19 cellular contexts compared by ENCODE assay signal in the genomic region with DNA sequence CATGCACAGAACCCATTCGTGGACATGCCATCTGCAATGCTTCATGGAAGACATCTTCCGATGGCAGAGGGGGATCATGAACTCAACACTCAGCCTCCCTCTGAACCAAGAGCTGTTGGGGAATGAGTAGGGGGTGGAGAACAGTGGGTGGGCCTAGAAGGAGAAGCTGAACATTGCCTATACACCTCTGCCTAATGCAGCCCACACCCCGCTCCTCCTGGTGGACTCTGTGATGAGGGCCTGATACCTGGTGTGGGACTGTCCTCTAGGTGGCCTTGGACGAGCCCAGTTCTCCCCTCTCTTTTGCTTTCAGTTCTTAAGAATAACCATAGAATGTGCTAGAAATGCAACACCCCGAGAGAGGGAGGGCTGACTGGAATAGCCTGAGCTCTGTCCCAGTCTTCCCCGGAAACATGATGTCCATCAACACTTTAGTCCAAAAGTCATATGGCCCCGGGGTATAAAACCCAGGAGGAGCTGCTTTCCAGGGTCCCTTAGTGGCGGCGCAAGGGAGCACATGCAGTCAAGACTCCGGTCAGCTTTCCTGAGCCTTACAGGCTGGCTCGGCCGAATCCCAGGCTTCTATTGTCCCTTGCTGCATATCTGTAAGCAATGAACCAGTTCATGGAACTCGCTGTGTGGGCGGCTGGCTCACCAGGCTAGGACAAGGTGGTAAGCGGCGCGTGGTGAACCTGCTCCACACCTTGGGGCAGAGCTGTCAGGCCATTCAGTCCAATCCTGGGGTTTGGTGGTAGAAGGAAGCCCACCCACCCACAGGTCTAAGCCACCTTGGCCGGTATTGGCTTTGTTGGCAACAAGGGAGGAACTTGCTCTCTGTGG.
DNase-seq lines count a peak whose midpoint lies in the region; ATAC-seq and TF ChIP-seq lines count a peak whose summit lies in the region.
"Had no signal": no experiment of that assay in that cellular context is flagged by ENCODE, and none has a peak within 500 bp of the region (broad histone marks: within the 10 kb centered on the region; RNA-seq: fewer than 3 reads in every experiment).

No MANE protein-coding gene starts in this region.

- H3K4me3 Mint-ChIP-seq in endodermal cell, result no peak overlapping the region
- H3K4me3 Mint-ChIP-seq: B cell; CD4-positive, alpha-beta T cell; CD8-positive, alpha-beta T cell had no signal

- POLR2A ChIA-PET in HEK293 (lab: Yijun Ruan, JAX), result no interaction called here

- H3K4me2 ChIP-seq in osteoblast (ENCODE audit: insufficient read depth, low read length), result no peak overlapping the region
- H3K4me2 ChIP-seq: A549; BLaER1 treated with 17β-estradiol and CSF1 and Interleukin-3, amounts not matched to agents 10 nM and 100 nM had no signal

- no peaks in the 10 kb centered on the region for H3K4me1 Mint-ChIP-seq in endodermal cell
- H3K4me1 Mint-ChIP-seq: B cell had no signal

- H3K4me3 ChIP-seq in heart right ventricle, result no peak overlapping the region
- H3K4me3 ChIP-seq in HEK293 (ENCODE audit: low read depth, low read length), result no peak overlapping the region
- H3K4me3 ChIP-seq in endodermal cell (ENCODE audit: low read length), result no peak overlapping the region
- H3K4me3 ChIP-seq in osteoblast (ENCODE audit: insufficient read depth, low read length), result no peak overlapping the region
- H3K4me3 ChIP-seq: A549; BLaER1 treated with 17β-estradiol and CSF1 and Interleukin-3, amounts not matched to agents 10 nM and 100 nM had no signal

- no peak for TF ChIP-seq CTCF in heart right ventricle (IDR thresholded peaks at IDR 0.05)
- no peak for TF ChIP-seq CTCF in HEK293 (tag by site-specific recombination; IDR thresholded peaks at IDR 0.05)
- peak; percentile 17 for TF ChIP-seq CTCF in endodermal cell (conservative IDR thresholded peaks at IDR 0.05)
- TF ChIP-seq CTCF in osteoblast (IDR thresholded peaks at IDR 0.05; ENCODE audit: extremely low read depth, low read depth, low read length), result no peak

- 93 to 95% methylated on average over 18 of the region's 18 CpGs for WGBS in heart right ventricle, 2 donors
- 94% methylated on average over 7 to 18 of the region's 18 CpGs for WGBS in endodermal cell (ENCODE audit: insufficient coverage in 1 of 2, insufficient read length in 1 of 2), 2 experiments

- H3K9ac ChIP-seq in endodermal cell (ENCODE audit: extremely low read depth, low read length, poor library complexity, severe bottlenecking), result no peak overlapping the region
- H3K9ac ChIP-seq: BLaER1 treated with 17β-estradiol and CSF1 and Interleukin-3, amounts not matched to agents 10 nM and 100 nM had no signal

- no peaks in the 10 kb centered on the region for H3K9me3 Mint-ChIP-seq in endodermal cell
- H3K9me3 Mint-ChIP-seq: CD4-positive, alpha-beta T cell; CD8-positive, alpha-beta T cell had no signal

- H3K36me3 Mint-ChIP-seq in endodermal cell (ENCODE audit: low read depth), result no peaks in the 10 kb centered on the region
- H3K36me3 Mint-ChIP-seq: CD8-positive, alpha-beta T cell had no signal

- no peak overlapping the region for H2AFZ ChIP-seq in osteoblast (ENCODE audit: low read length)

- H3K27ac Mint-ChIP-seq in endodermal cell, result no peak overlapping the region
- H3K27ac Mint-ChIP-seq: B cell; CD4-positive, alpha-beta T cell; CD8-positive, alpha-beta T cell had no signal

- peaks cover 0 to 13% (median 0%) of the 10 kb centered on the region in 9 donors for H3K4me1 ChIP-seq in heart right ventricle
- H3K4me1 ChIP-seq in HEK293 (ENCODE audit: control insufficient read depth, insufficient read depth, low read length), result no peaks in the 10 kb centered on the region
- no peaks in the 10 kb centered on the region for H3K4me1 ChIP-seq in endodermal cell (ENCODE audit: control insufficient read depth, insufficient read depth, low read length)
- H3K4me1 ChIP-seq in osteoblast (ENCODE audit: insufficient read depth, low read length), result no peaks in the 10 kb centered on the region
- H3K4me1 ChIP-seq: A549 had no signal

- DNase-seq in Right ventricle myocardium superior (peak; percentile 17), heart right ventricle (no peak), endodermal cell (no peak), osteoblast (ENCODE audit: insufficient read length, low spot score, missing footprints) (peak; percentile 60), NCI-H748 treated with DMSO at 0.1 percent for 48 hours (lab: John Stamatoyannopoulos, UW) (no peak), occipital lobe (lab: John Stamatoyannopoulos, UW) (no peak)
- DNase-seq: AML-193; Caco-2; Calu3; CD4-positive, alpha-beta T cell; CD8-positive, alpha-beta T cell; DMS79 treated with DMSO at 0.1 percent for 48 hours; GF-D8 had no signal

- no peak for ATAC-seq in Right ventricle myocardium superior (ENCODE audit: poor library complexity)
- no peak for ATAC-seq in heart right ventricle
- ATAC-seq: A549; CD8-positive, alpha-beta T cell had no signal

- H3K27me3 ChIP-seq in heart right ventricle, result peaks cover 0 to 33% (median 12%) of the 10 kb centered on the region in 7 donors
- no peaks in the 10 kb centered on the region for H3K27me3 ChIP-seq in endodermal cell (ENCODE audit: control insufficient read depth, insufficient read depth, low read length, poor library complexity, severe bottlenecking)
- H3K27me3 ChIP-seq in osteoblast (ENCODE audit: insufficient read depth, low read length), result peaks cover 22% of the 10 kb centered on the region

- no peaks in the 10 kb centered on the region for H3K27me3 Mint-ChIP-seq in endodermal cell (ENCODE audit: insufficient read depth)

- no peaks in the 10 kb centered on the region for H4K20me1 ChIP-seq in osteoblast (ENCODE audit: insufficient read depth, low read length)
- H4K20me1 ChIP-seq: BLaER1 treated with 17β-estradiol and CSF1 and Interleukin-3, amounts not matched to agents 10 nM and 100 nM had no signal

- no peak overlapping the region for H3K27ac ChIP-seq in heart right ventricle
- H3K27ac ChIP-seq in HEK293 (ENCODE audit: extremely low read depth, low read depth, low read length), result no peak overlapping the region
- H3K27ac ChIP-seq in endodermal cell (ENCODE audit: low read depth, low read length), result no peak overlapping the region
- H3K27ac ChIP-seq in osteoblast (ENCODE audit: low read depth, low read length), result no peak overlapping the region
- H3K27ac ChIP-seq: 22Rv1; A549; BLaER1 treated with 17β-estradiol and CSF1 and Interleukin-3, amounts not matched to agents 10 nM and 100 nM; C4-2B had no signal

- H3K36me3 ChIP-seq in heart right ventricle (no peaks in the 10 kb centered on the region), HEK293 (ENCODE audit: control insufficient read depth in 2 of 2, insufficient read depth in 1 of 2, low read length in 2 of 2) (no peaks in the 10 kb centered on the region), endodermal cell (ENCODE audit: control insufficient read depth, insufficient read depth, low read length) (no peaks in the 10 kb centered on the region), osteoblast (ENCODE audit: insufficient read depth, low read length) (no peaks in the 10 kb centered on the region)
- H3K36me3 ChIP-seq: BLaER1 treated with 17β-estradiol and CSF1 and Interleukin-3, amounts not matched to agents 10 nM and 100 nM had no signal

- intact Hi-C loops in Right ventricle myocardium superior (cut with DNase I), result no loop called here
- intact Hi-C loops in heart right ventricle (cut with DNase I), result no loop called here

- no peaks in the 10 kb centered on the region for H3K79me2 ChIP-seq in osteoblast (ENCODE audit: insufficient read depth, low read length)

- CTCF ChIA-PET in HEK293 (lab: Yijun Ruan, JAX), result no interaction called here

- peaks cover 0 to 17% (median 3%) of the 10 kb centered on the region in 11 donors for H3K9me3 ChIP-seq in heart right ventricle
- H3K9me3 ChIP-seq in HEK293 (ENCODE audit: control insufficient read depth, insufficient read depth, low read depth, low read length), result no peaks in the 10 kb centered on the region
- no peaks in the 10 kb centered on the region for H3K9me3 ChIP-seq in endodermal cell (ENCODE audit: control insufficient read depth, low read length)
- H3K9me3 ChIP-seq in osteoblast (ENCODE audit: low read depth, low read length), result no peaks in the 10 kb centered on the region

TF ChIP-seq in HEK293, 187 proteins besides CTCF, POLR2A, EP300 and RAD21:
- TF ChIP-seq ZNF558 (tag by site-specific recombination; IDR thresholded peaks at IDR 0.05), result no peak
- no peak for TF ChIP-seq ZXDB (tag by site-specific recombination; IDR thresholded peaks at IDR 0.05)
- peak; percentile 15 for TF ChIP-seq SETDB1 (IDR thresholded peaks at IDR 0.05; ENCODE audit: insufficient read length, low read length)
TF ChIP-seq in HEK293: peak in this region for 1.

Comparison
In these comparisons a context has a peak if more than half of its experiments do, and no peak if none do; other contexts are left out.
1. DNase-seq: peak in Right ventricle myocardium superior (single experiment) and osteoblast (single experiment); none in heart right ventricle (0 of 2), endodermal cell (single experiment), NCI-H748 treated with DMSO at 0.1 percent for 48 hours (single experiment) and occipital lobe (single experiment).